15 cellular contexts compared by ENCODE assay signal in genomic region chr17:49471089-49471683, GRCh38. TPM values are rescaled to one million over a fixed set of nuclear protein-coding genes. Genes with fewer than 3 reads are reported as not detected.
A peak's percentile ranks its signal among the peaks of the same experiment; 100 is the strongest.
DNase-seq lines count a peak whose midpoint lies in the region; ATAC-seq, FAIRE-seq and TF ChIP-seq lines count a peak whose summit lies in the region.
"Had no signal": no experiment of that assay in that cellular context is flagged by ENCODE, and none has a peak within 500 bp of the region (broad histone marks: within the 10 kb centered on the region; RNA-seq: fewer than 3 reads in every experiment).

No MANE protein-coding gene starts in this region.

- no peak overlapping the region for H3K4me3 ChIP-seq in HepG2 (replicated peaks in 1 of 3; ENCODE audit: insufficient read depth in 1 of 3, low read depth in 2 of 3, low read length in 3 of 3)
- no peak overlapping the region for H3K4me3 ChIP-seq in smooth muscle cell
- H3K4me3 ChIP-seq: transverse colon had no signal

- DNase-seq in NCI-H1092 treated with DMSO at 0.1 percent for 48 hours (lab: John Stamatoyannopoulos, UW) (peak; percentile 15), NCI-H1092 (lab: John Stamatoyannopoulos, UW) (no peak), endothelial cell (ENCODE audit: low spot score) (no peak), HepG2 (ENCODE audit: low spot score) (peak; percentile 16), smooth muscle cell (lab: John Stamatoyannopoulos, UW; ENCODE audit: unreplicated experiment) (peak; percentile 5), posterior vena cava (ENCODE audit: low spot score) (no peak), GM19240 (ENCODE audit: insufficient read length, low spot score) (no peak)
- DNase-seq in activated CD8-positive, alpha-beta T cell treated with anti-CD3 and anti-CD28 coated beads for 36 hours: no peak
- DNase-seq: 8988T; activated CD4-positive, CD25-positive, alpha-beta regulatory T cell treated with anti-CD3 and anti-CD28 coated beads, Interleukin-2, amount 50 U/mL, for 72 hours; activated naive CD4-positive, alpha-beta T cell treated with anti-CD3 and anti-CD28 coated beads for 36 hours; immature natural killer cell; transverse colon had no signal

- POLR2A ChIA-PET in HepG2 (lab: Yijun Ruan, JAX): interaction anchor here (1.0 kb wide), 1 partner anchor 56 kb away, joined by 5 read pairs; the partner anchor contains the start of gene PHB1
- POLR2A ChIA-PET in activated CD8-positive, alpha-beta T cell treated with anti-CD3 and anti-CD28 coated beads for 36 hours (lab: Charles Lee): no interaction called here

- peaks cover 15% of the 10 kb centered on the region for H3K27me3 Mint-ChIP-seq in endothelial cell (ENCODE audit: unreplicated experiment)
- peaks cover 61% of the 10 kb centered on the region for H3K27me3 Mint-ChIP-seq in activated CD8-positive, alpha-beta T cell treated with anti-CD3 and anti-CD28 coated beads for 36 hours

- no peak for TF ChIP-seq EP300 in HepG2 (IDR thresholded peaks at IDR 0.05; ENCODE audit: low read depth in 2 of 2, low read length in 2 of 2)
- TF ChIP-seq EP300 in HepG2 (CRISPR knock-in tag; IDR thresholded peaks at IDR 0.05; ENCODE audit: borderline replicate concordance): no peak

- no peaks in the 10 kb centered on the region for H3K36me3 ChIP-seq in HepG2 (replicated peaks in 1 of 2; ENCODE audit: control insufficient read depth in 1 of 2, insufficient read depth in 2 of 2, low read length in 2 of 2)
- no peaks in the 10 kb centered on the region for H3K36me3 ChIP-seq in smooth muscle cell (ENCODE audit: low read depth)
- H3K36me3 ChIP-seq: transverse colon had no signal

- BruUV-seq in HepG2 (replicated peaks; lab: Mats Ljungman, UMichigan): no TSS peak

- H3K27ac ChIP-seq in HepG2 (ENCODE audit: extremely low read length, insufficient read depth, low read length): no peak overlapping the region
- no peak overlapping the region for H3K27ac ChIP-seq in smooth muscle cell (ENCODE audit: low read depth)
- H3K27ac ChIP-seq: transverse colon had no signal

- H3K9me3 Mint-ChIP-seq in endothelial cell (ENCODE audit: unreplicated experiment): no peaks in the 10 kb centered on the region
- H3K9me3 Mint-ChIP-seq in activated CD8-positive, alpha-beta T cell treated with anti-CD3 and anti-CD28 coated beads for 36 hours: peaks cover 10% of the 10 kb centered on the region

- H3K27me3 ChIP-seq in HepG2 (ENCODE audit: control insufficient read depth in 1 of 2, insufficient read depth in 2 of 2, low read length in 2 of 2): peaks cover 7 to 64% of the 10 kb centered on the region in 2 experiments
- H3K27me3 ChIP-seq in smooth muscle cell (ENCODE audit: low read depth): peaks cover 12% of the 10 kb centered on the region

- no peak overlapping the region for H3K27ac Mint-ChIP-seq in endothelial cell (ENCODE audit: unreplicated experiment)
- H3K27ac Mint-ChIP-seq in activated CD8-positive, alpha-beta T cell treated with anti-CD3 and anti-CD28 coated beads for 36 hours: no peak overlapping the region
- H3K27ac Mint-ChIP-seq: activated naive CD4-positive, alpha-beta T cell treated with anti-CD3 and anti-CD28 coated beads for 36 hours; IgD-negative memory B cell; progenitor cell of endocrine pancreas had no signal

- H3K9ac ChIP-seq in HepG2 (ENCODE audit: insufficient read depth, low read depth, low read length): no peak overlapping the region
- no peak overlapping the region for H3K9ac ChIP-seq in smooth muscle cell (ENCODE audit: low read depth)

- CTCF ChIA-PET in HepG2 (lab: Yijun Ruan, JAX; ENCODE audit: low intra/inter-chr PET ratio, low total read pairs): no interaction called here
- CTCF ChIA-PET in activated CD8-positive, alpha-beta T cell treated with anti-CD3 and anti-CD28 coated beads for 36 hours (lab: Charles Lee): interaction anchor here (1.0 to 1.3 kb wide), 2 partner anchors 25 to 103 kb away, joined by 3 read pairs; no protein-coding TSS in a partner anchor

- H3K9me3 ChIP-seq in HepG2 (ENCODE audit: low read length): no peaks in the 10 kb centered on the region; the same call in 1 of the 2 replicates
- no peaks in the 10 kb centered on the region for H3K9me3 ChIP-seq in smooth muscle cell (replicated peaks; ENCODE audit: low read depth)
- H3K9me3 ChIP-seq: transverse colon had no signal

- no peak for TF ChIP-seq RAD21 in HepG2 (CRISPR knock-in tag; IDR thresholded peaks at IDR 0.05)

- TF ChIP-seq POLR2A in HepG2 (IDR thresholded peaks at IDR 0.05; ENCODE audit: insufficient read depth in 1 of 2, low read depth in 2 of 2, low read length in 2 of 2): no peak

- WGBS in HepG2 (ENCODE audit: low lambda C conversion rate): 8% methylated on average over 11 of the region's 13 CpGs
- 26% methylated on average over 10 of the region's 13 CpGs for WGBS in smooth muscle cell (ENCODE audit: low lambda C conversion rate)

- no peaks in the 10 kb centered on the region for H3F3A ChIP-seq in smooth muscle cell (ENCODE audit: low read depth)

- H4K20me1 ChIP-seq in HepG2 (ENCODE audit: insufficient read depth, low read length) (no peaks in the 10 kb centered on the region), smooth muscle cell (ENCODE audit: low read depth) (no peaks in the 10 kb centered on the region)

- H2AFZ ChIP-seq in HepG2 (ENCODE audit: low read length): no peak overlapping the region
- peak overlapping the region; percentile 49 for H2AFZ ChIP-seq in smooth muscle cell (ENCODE audit: low read depth)

- H3K4me1 Mint-ChIP-seq in endothelial cell (ENCODE audit: unreplicated experiment): peaks cover 7% of the 10 kb centered on the region
- H3K4me1 Mint-ChIP-seq in activated CD8-positive, alpha-beta T cell treated with anti-CD3 and anti-CD28 coated beads for 36 hours (ENCODE audit: low read depth): no peaks in the 10 kb centered on the region
- H3K4me1 Mint-ChIP-seq: IgD-negative memory B cell had no signal

- H3K79me2 ChIP-seq in HepG2 (ENCODE audit: insufficient read depth, low read length): no peaks in the 10 kb centered on the region
- no peaks in the 10 kb centered on the region for H3K79me2 ChIP-seq in smooth muscle cell (ENCODE audit: low read depth)

- peaks cover 4% of the 10 kb centered on the region for H3K36me3 Mint-ChIP-seq in endothelial cell (ENCODE audit: low read depth, unreplicated experiment)
- peaks cover 1% of the 10 kb centered on the region for H3K36me3 Mint-ChIP-seq in activated CD8-positive, alpha-beta T cell treated with anti-CD3 and anti-CD28 coated beads for 36 hours (ENCODE audit: low read depth)
- H3K36me3 Mint-ChIP-seq: IgD-negative memory B cell had no signal

- intact Hi-C loops in HepG2 (cut with micrococcal nuclease; ENCODE audit: unreplicated experiment) (no loop called here), posterior vena cava (cut with DNase I) (no loop called here)
- intact Hi-C loops in activated CD8-positive, alpha-beta T cell treated with anti-CD3 and anti-CD28 coated beads for 36 hours (cut with micrococcal nuclease): no loop called here

- ATAC-seq in HepG2: peak; percentile 55
- no peak for ATAC-seq in activated CD8-positive, alpha-beta T cell treated with anti-CD3 and anti-CD28 coated beads for 36 hours

- TF ChIP-seq CTCF in endothelial cell (IDR thresholded peaks at IDR 0.05; ENCODE audit: unreplicated experiment) (no peak), HepG2 (CRISPR knock-in tag; IDR thresholded peaks at IDR 0.05) (peak; percentile 17; the same call in 1 of the 2 replicates), smooth muscle cell (IDR thresholded peaks at IDR 0.05; ENCODE audit: borderline replicate concordance, insufficient read depth, poor library complexity, severe bottlenecking) (no peak)
- TF ChIP-seq CTCF in activated CD8-positive, alpha-beta T cell treated with anti-CD3 and anti-CD28 coated beads for 36 hours (IDR thresholded peaks at IDR 0.05): no peak

- H3K4me1 ChIP-seq in HepG2 (ENCODE audit: insufficient read depth, low read length) (peaks cover 33% of the 10 kb centered on the region), smooth muscle cell (ENCODE audit: low read depth) (peaks cover 13% of the 10 kb centered on the region)

- H3K4me2 ChIP-seq in HepG2 (ENCODE audit: low read depth, low read length): peak overlapping the region; percentile 34
- H3K4me2 ChIP-seq in smooth muscle cell: peak overlapping the region; percentile 91

- H3K4me3 Mint-ChIP-seq in endothelial cell (ENCODE audit: unreplicated experiment): peak overlapping the region; percentile 19
- no peak overlapping the region for H3K4me3 Mint-ChIP-seq in activated CD8-positive, alpha-beta T cell treated with anti-CD3 and anti-CD28 coated beads for 36 hours
- H3K4me3 Mint-ChIP-seq: activated naive CD4-positive, alpha-beta T cell treated with anti-CD3 and anti-CD28 coated beads for 36 hours had no signal

- FAIRE-seq in HepG2 (lab: Jason Lieb, UNC): no peak

- in situ Hi-C loops in HepG2 (cut with HindIII; ENCODE audit: extremely low pct_ligation_motif_present, low pct_unique_long_range_greater_than_20kb): no loop called here

RNA-seq across cellular contexts. Expression of gene NGFR, which starts 23.9 kb away (rescaled TPM):
- total RNA-seq in endothelial cell (ENCODE audit: unreplicated experiment) (4.5 TPM), HepG2 (2016; rRNA removed; fragmentation: Illumina TruSeq; extraction: Trizol) (0.41 and 1.1 TPM in 2 replicates), smooth muscle cell (1.3 and 2.4 TPM in 2 replicates), posterior vena cava (10 to 100 TPM; 35.7 to 69.9 TPM)
- total RNA-seq in HepG2 (2016; cell fraction: cytosol; rRNA removed; fragmentation: Illumina TruSeq; extraction: Trizol; ENCODE audit: low read depth): 0.10 TPM in 1 of 2 replicates, not detected in the other
- 0.30 and 1.4 TPM in 2 replicates for total RNA-seq in HepG2 (2016; cell fraction: insoluble cytoplasmic fraction; rRNA removed; fragmentation: Illumina TruSeq; extraction: Trizol)
- total RNA-seq in HepG2 (2016; cell fraction: membrane; rRNA removed; fragmentation: Illumina TruSeq; extraction: Trizol): 0.21 and 0.40 TPM in 2 replicates
- 1.3 and 1.6 TPM in 2 replicates for total RNA-seq in HepG2 (2016; cell fraction: nucleus; rRNA removed; fragmentation: Illumina TruSeq; extraction: Trizol)
- polyA plus RNA-seq in HepG2 (2011; rRNA removed) (1.8 and 2.7 TPM in 2 replicates), smooth muscle cell (2.3 and 2.5 TPM in 2 replicates)
- polyA plus RNA-seq in HepG2 (2011; cell fraction: cytosol; rRNA removed): 1.9 and 2.8 TPM in 2 replicates
- 1.5 and 2.5 TPM in 2 replicates for polyA plus RNA-seq in HepG2 (2011; cell fraction: nucleus; rRNA removed)
- 0.27 and 1.0 TPM in 2 replicates for polyA plus RNA-seq in HepG2 (2012)
- 0.11 and 0.15 TPM in 2 replicates for polyA plus RNA-seq in HepG2 (2016; cell fraction: cytosol; fragmentation: Illumina TruSeq; extraction: Trizol; ENCODE audit: low read depth)
- polyA plus RNA-seq in HepG2 (2016; cell fraction: insoluble cytoplasmic fraction; fragmentation: Illumina TruSeq; extraction: Trizol; ENCODE audit: low read depth): 0.46 and 0.72 TPM in 2 replicates
- 0.15 and 0.29 TPM in 2 replicates for polyA plus RNA-seq in HepG2 (2016; cell fraction: membrane; fragmentation: Illumina TruSeq; extraction: Trizol; ENCODE audit: low read depth)
- polyA plus RNA-seq in HepG2 (2016; cell fraction: nucleus; fragmentation: Illumina TruSeq; extraction: Trizol; ENCODE audit: insufficient read depth, low read depth): 4.1 and 4.2 TPM in 2 replicates
- 0.07 and 4.0 TPM in 2 replicates for polyA minus RNA-seq in HepG2 (2011; rRNA and poly(A)+ RNA removed; ENCODE audit: low replicate concordance)
- polyA minus RNA-seq in HepG2 (2011; cell fraction: cytosol; rRNA and poly(A)+ RNA removed): 1.2 and 1.3 TPM in 2 replicates
- 0.39 and 0.62 TPM in 2 replicates for polyA minus RNA-seq in HepG2 (2011; cell fraction: nucleus; rRNA and poly(A)+ RNA removed)
- under 1 TPM in 1 of 2 experiments, not detected in 1; 0.09 TPM for total RNA-seq in activated CD8-positive, alpha-beta T cell treated with anti-CD3 and anti-CD28 coated beads for 36 hours
- polyA plus RNA-seq: IgD-negative memory B cell had no signal

RNA-seq across cellular contexts. Expression of gene PHB1, which starts 56.5 kb away (rescaled TPM):
- 181 TPM for total RNA-seq in endothelial cell (ENCODE audit: unreplicated experiment)
- 515 and 623 TPM in 2 replicates for total RNA-seq in HepG2 (2016; rRNA removed; fragmentation: Illumina TruSeq; extraction: Trizol)
- total RNA-seq in HepG2 (2016; cell fraction: cytosol; rRNA removed; fragmentation: Illumina TruSeq; extraction: Trizol; ENCODE audit: low read depth): 133 and 145 TPM in 2 replicates
- total RNA-seq in HepG2 (2016; cell fraction: insoluble cytoplasmic fraction; rRNA removed; fragmentation: Illumina TruSeq; extraction: Trizol): 510 and 641 TPM in 2 replicates
- 238 and 242 TPM in 2 replicates for total RNA-seq in HepG2 (2016; cell fraction: membrane; rRNA removed; fragmentation: Illumina TruSeq; extraction: Trizol)
- 214 and 243 TPM in 2 replicates for total RNA-seq in HepG2 (2016; cell fraction: nucleus; rRNA removed; fragmentation: Illumina TruSeq; extraction: Trizol)
- polyA plus RNA-seq in HepG2 (2011; rRNA removed): 688 and 721 TPM in 2 replicates
- polyA plus RNA-seq in HepG2 (2011; cell fraction: cytosol; rRNA removed): 568 and 609 TPM in 2 replicates
- 175 and 197 TPM in 2 replicates for polyA plus RNA-seq in HepG2 (2011; cell fraction: nucleus; rRNA removed)
- polyA plus RNA-seq in HepG2 (2012): 461 and 478 TPM in 2 replicates
- polyA plus RNA-seq in HepG2 (2016; cell fraction: cytosol; fragmentation: Illumina TruSeq; extraction: Trizol; ENCODE audit: low read depth): 175 and 189 TPM in 2 replicates
- polyA plus RNA-seq in HepG2 (2016; cell fraction: insoluble cytoplasmic fraction; fragmentation: Illumina TruSeq; extraction: Trizol; ENCODE audit: low read depth): 675 and 689 TPM in 2 replicates
- 218 and 222 TPM in 2 replicates for polyA plus RNA-seq in HepG2 (2016; cell fraction: membrane; fragmentation: Illumina TruSeq; extraction: Trizol; ENCODE audit: low read depth)
- polyA plus RNA-seq in HepG2 (2016; cell fraction: nucleus; fragmentation: Illumina TruSeq; extraction: Trizol; ENCODE audit: insufficient read depth, low read depth): 412 and 415 TPM in 2 replicates
- 950 and 1,090 TPM in 2 replicates for polyA minus RNA-seq in HepG2 (2011; rRNA and poly(A)+ RNA removed; ENCODE audit: low replicate concordance)
- 133 and 158 TPM in 2 replicates for polyA minus RNA-seq in HepG2 (2011; cell fraction: cytosol; rRNA and poly(A)+ RNA removed)
- polyA minus RNA-seq in HepG2 (2011; cell fraction: nucleus; rRNA and poly(A)+ RNA removed): 74.5 and 93.1 TPM in 2 replicates
- total RNA-seq in smooth muscle cell: 80.8 and 90.1 TPM in 2 replicates
- polyA plus RNA-seq in smooth muscle cell: 181 and 184 TPM in 2 replicates
- total RNA-seq in posterior vena cava: 100 to 1,000 TPM; 102 to 111 TPM
- 100 to 1,000 TPM; 363 to 381 TPM for total RNA-seq in activated CD8-positive, alpha-beta T cell treated with anti-CD3 and anti-CD28 coated beads for 36 hours

Comparison
In these comparisons a context has a peak if more than half of its experiments do, and no peak if none do; other contexts are left out.
1. DNase-seq: peak in NCI-H1092 treated with DMSO at 0.1 percent for 48 hours (single experiment), HepG2 (single experiment) and smooth muscle cell (single experiment); none in NCI-H1092 (single experiment), endothelial cell (single experiment), posterior vena cava (single experiment), activated CD8-positive, alpha-beta T cell treated with anti-CD3 and anti-CD28 coated beads for 36 hours (single experiment) and GM19240 (single experiment).